Comparison of ENCODE assay signal across 1 cellular context in genomic region chr3:196055683-196056270, GRCh38.
A peak's percentile ranks its signal among the peaks of the same experiment; 100 is the strongest.
TF ChIP-seq lines count a peak whose summit lies in the region.

No MANE protein-coding gene starts in this region.

TF ChIP-seq in K562, 482 proteins besides CTCF, POLR2A, EP300 and RAD21 (continued from another document and continues in another):
- TF ChIP-seq MXD1 (CRISPR knock-in tag; IDR thresholded peaks at IDR 0.05; ENCODE audit: borderline replicate concordance, poor library complexity, severe bottlenecking) = no peak
- TF ChIP-seq ZNF444 (CRISPR knock-in tag; IDR thresholded peaks at IDR 0.05) = no peak
- TF ChIP-seq ZNF354B (CRISPR knock-in tag; IDR thresholded peaks at IDR 0.05) = no peak
- TF ChIP-seq RBM17 (IDR thresholded peaks at IDR 0.05; ENCODE audit: borderline replicate concordance, low read depth, low read length) = no peak
- TF ChIP-seq CREB3L1 (IDR thresholded peaks at IDR 0.05; ENCODE audit: borderline replicate concordance, low read depth) = no peak
- peak; percentile 74 to 82; a peak in 3 of 4 replicates for TF ChIP-seq TRIM24 (IDR thresholded peaks at IDR 0.05)
- no peak for TF ChIP-seq SNAPC5 (CRISPR knock-in tag; IDR thresholded peaks at IDR 0.05)
- TF ChIP-seq CAMTA2 (CRISPR knock-in tag; conservative IDR thresholded peaks at IDR 0.05) = no peak
- TF ChIP-seq HDGF (IDR thresholded peaks at IDR 0.05) = no peak
- TF ChIP-seq ZNF395 (CRISPR knock-in tag; IDR thresholded peaks at IDR 0.05) = no peak
- TF ChIP-seq CTBP1 (IDR thresholded peaks at IDR 0.05; ENCODE audit: borderline replicate concordance) = peak; percentile 83; the same call in 1 of the 2 replicates
- no peak for TF ChIP-seq ZNF740 (CRISPR knock-in tag; IDR thresholded peaks at IDR 0.05)
- no peak for TF ChIP-seq ZNF740 (tag; IDR thresholded peaks at IDR 0.05)
- no peak for TF ChIP-seq ZNF224 (CRISPR knock-in tag; IDR thresholded peaks at IDR 0.05)
- peak; percentile 94 for TF ChIP-seq SMAD4 (CRISPR knock-in tag; conservative IDR thresholded peaks at IDR 0.05)
- no peak for TF ChIP-seq TOE1 (IDR thresholded peaks at IDR 0.05; ENCODE audit: borderline replicate concordance)
- no peak for TF ChIP-seq TOE1 (CRISPR knock-in tag; IDR thresholded peaks at IDR 0.05; ENCODE audit: borderline replicate concordance, low read depth)
- TF ChIP-seq ZNF639 (CRISPR knock-in tag; conservative IDR thresholded peaks at IDR 0.05 in 1 of 2, IDR thresholded peaks at IDR 0.05 in 1 of 2) = no peak
- no peak for TF ChIP-seq LARP7 (IDR thresholded peaks at IDR 0.05)
- no peak for TF ChIP-seq ZBTB5 (IDR thresholded peaks at IDR 0.05)
- no peak for TF ChIP-seq ZNF140 (CRISPR knock-in tag; IDR thresholded peaks at IDR 0.05)
- TF ChIP-seq CBX8 (IDR thresholded peaks at IDR 0.05; ENCODE audit: borderline replicate concordance, extremely low read depth, low read depth, low read length, poor library complexity, severe bottlenecking) = no peak
- TF ChIP-seq THRB (CRISPR knock-in tag; conservative IDR thresholded peaks at IDR 0.05) = no peak
- no peak for TF ChIP-seq KLF6 (CRISPR knock-in tag; IDR thresholded peaks at IDR 0.05; ENCODE audit: borderline replicate concordance)
- TF ChIP-seq MAFF (IDR thresholded peaks at IDR 0.05; ENCODE audit: low read length) = no peak
- TF ChIP-seq PRMT5 (CRISPR knock-in tag; IDR thresholded peaks at IDR 0.05) = no peak
- no peak for TF ChIP-seq SMARCB1 (IDR thresholded peaks at IDR 0.05; ENCODE audit: insufficient read length, low read depth)
- 0 out of 2 replicates have a peak, but pooled peaks have one; percentile 36 for TF ChIP-seq JUNB (CRISPR knock-in tag; conservative IDR thresholded peaks at IDR 0.05)
- TF ChIP-seq ZHX1 (conservative IDR thresholded peaks at IDR 0.05; ENCODE audit: low read length) = no peak
- no peak for TF ChIP-seq KDM1A (IDR thresholded peaks at IDR 0.05)
- no peak for TF ChIP-seq SAFB (IDR thresholded peaks at IDR 0.05; ENCODE audit: borderline replicate concordance, low read depth, low read length)
- no peak for TF ChIP-seq ZNF75A (CRISPR knock-in tag; IDR thresholded peaks at IDR 0.05)
- TF ChIP-seq BCL6 (CRISPR knock-in tag; IDR thresholded peaks at IDR 0.05) = no peak
- peak; percentile 66 for TF ChIP-seq MEIS2 (IDR thresholded peaks at IDR 0.05; ENCODE audit: partially characterized antibody)
- no peak for TF ChIP-seq ZNF764 (CRISPR knock-in tag; IDR thresholded peaks at IDR 0.05; ENCODE audit: low read depth)
- TF ChIP-seq GATAD2A (IDR thresholded peaks at IDR 0.05) = no peak
- no peak for TF ChIP-seq FOXK2 (conservative IDR thresholded peaks at IDR 0.05 in 1 of 2, IDR thresholded peaks at IDR 0.05 in 1 of 2; ENCODE audit: low read depth in 2 of 2)
- TF ChIP-seq DPF2 (IDR thresholded peaks at IDR 0.05) = peak; percentile 37; the same call in 1 of the 2 replicates
- no peak for TF ChIP-seq ELF1 (tag; IDR thresholded peaks at IDR 0.05)
- 0 out of 2 replicates have a peak, but pooled peaks have one; percentile 19 for TF ChIP-seq BHLHE40 (IDR thresholded peaks at IDR 0.05; ENCODE audit: low read length)
- TF ChIP-seq HMGXB4 (CRISPR knock-in tag; IDR thresholded peaks at IDR 0.05) = no peak
- no peak for TF ChIP-seq RUNX1 (IDR thresholded peaks at IDR 0.05; ENCODE audit: low read depth)
- no peak for TF ChIP-seq ZNF830 (CRISPR knock-in tag; IDR thresholded peaks at IDR 0.05)
- TF ChIP-seq HMG20A (CRISPR knock-in tag; conservative IDR thresholded peaks at IDR 0.05) = no peak
- TF ChIP-seq KAT7 (CRISPR knock-in tag; IDR thresholded peaks at IDR 0.05; ENCODE audit: borderline replicate concordance) = no peak
- no peak for TF ChIP-seq TCF7L2 (IDR thresholded peaks at IDR 0.05; ENCODE audit: low read depth, low read length)
- no peak for TF ChIP-seq KHSRP (IDR thresholded peaks at IDR 0.05)
- peak; percentile 72 for TF ChIP-seq TAF9B (IDR thresholded peaks at IDR 0.05; ENCODE audit: partially characterized antibody)
- TF ChIP-seq SETDB1 (IDR thresholded peaks at IDR 0.05; ENCODE audit: low read length) = no peak
- TF ChIP-seq HLTF (IDR thresholded peaks at IDR 0.05) = no peak
- no peak for TF ChIP-seq ZNF695 (CRISPR knock-in tag; IDR thresholded peaks at IDR 0.05)
- TF ChIP-seq NFRKB (IDR thresholded peaks at IDR 0.05; ENCODE audit: low read depth) = no peak
- TF ChIP-seq ZNF217 (CRISPR knock-in tag; IDR thresholded peaks at IDR 0.05) = no peak
- TF ChIP-seq SIX5 (IDR thresholded peaks at IDR 0.05; ENCODE audit: borderline replicate concordance in 1 of 2, insufficient read depth in 1 of 2, low read depth in 1 of 2, low read length in 2 of 2) = no peak
- TF ChIP-seq E2F5 (CRISPR knock-in tag; IDR thresholded peaks at IDR 0.05) = no peak; the same call in 1 of the 2 replicates
- no peak for TF ChIP-seq MBD2 (IDR thresholded peaks at IDR 0.05; ENCODE audit: borderline replicate concordance, low read depth)
- TF ChIP-seq XRCC4 (IDR thresholded peaks at IDR 0.05; ENCODE audit: extremely low read depth, insufficient read depth, insufficient read length) = no peak
- TF ChIP-seq NCOA4 (IDR thresholded peaks at IDR 0.05; ENCODE audit: partially characterized antibody) = no peak
- TF ChIP-seq ZFP1 (CRISPR knock-in tag; IDR thresholded peaks at IDR 0.05) = no peak
- no peak for TF ChIP-seq CBFA2T3 (IDR thresholded peaks at IDR 0.05)
- no peak for TF ChIP-seq HES1 (IDR thresholded peaks at IDR 0.05; ENCODE audit: low read depth)
- TF ChIP-seq SPI1 (IDR thresholded peaks at IDR 0.05; ENCODE audit: borderline replicate concordance, low read depth, low read length) = no peak
- TF ChIP-seq MAZ (CRISPR knock-in tag; conservative IDR thresholded peaks at IDR 0.05 in 1 of 2, IDR thresholded peaks at IDR 0.05 in 1 of 2) = no peak
